ENCODE assay signal across 34 cellular contexts in the genomic region with DNA sequence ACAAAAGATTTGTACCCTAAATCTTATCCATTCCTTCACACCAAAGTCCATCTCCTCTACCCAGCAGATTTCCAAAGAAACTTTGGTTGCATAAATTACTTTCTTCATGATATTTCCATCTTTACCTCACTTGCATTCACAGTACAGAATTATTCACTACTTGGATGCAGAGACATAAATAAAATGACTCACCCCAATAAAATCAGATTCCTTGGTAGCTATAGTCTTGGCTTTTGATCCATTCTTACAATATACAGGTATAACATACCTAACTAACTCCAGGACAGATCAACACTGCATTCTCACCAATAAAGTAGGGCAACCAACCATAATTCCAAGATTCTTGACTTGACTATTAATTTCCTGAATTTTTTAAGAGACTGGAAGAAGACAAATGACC.
"Had no signal": no experiment of that assay in that cellular context is flagged by ENCODE, and none has a peak within 500 bp of the region (broad histone marks: within the 10 kb centered on the region; RNA-seq: fewer than 3 reads in every experiment).

No MANE protein-coding gene starts in this region.

- H3K9me3 ChIP-seq: MG63 had no signal

- DNase-seq: Karpas-422, Kasumi-1, MG63, MM.1S, MV-4-11, NCI-H1048, NCI-H1092, NCI-H1092 treated with DMSO at 0.1 percent for 48 hours, NCI-H1105, NCI-H1105 treated with DMSO at 0.1 percent for 48 hours, NCI-H1417, NCI-H1417 treated with DMSO at 0.1 percent for 48 hours, NCI-H1436, NCI-H1436 treated with DMSO at 0.1 percent for 48 hours, NCI-H146, NCI-H1694, NCI-H1694 treated with DMSO at 0.1 percent for 48 hours, NCI-H187, NCI-H187 treated with DMSO at 0.1 percent for 48 hours, NCI-H1930, NCI-H2029, NCI-H2029 treated with DMSO at 0.1 percent for 48 hours, NCI-H2081, NCI-H2081 treated with DMSO at 0.1 percent for 48 hours, NCI-H2107, NCI-H2171, NCI-H2171 treated with DMSO at 0.1 percent for 48 hours, NCI-H2227 treated with DMSO at 0.1 percent for 48 hours, NCI-H226, NCI-H345, NCI-H446, NCI-H446 treated with DMSO at 0.1 percent for 48 hours, NCI-H510A, NCI-H510A treated with DMSO at 0.1 percent for 48 hours had no signal

- H3K27me3 ChIP-seq: MG63 had no signal

- H3K36me3 ChIP-seq: MG63 had no signal

- H3K4me3 ChIP-seq: MG63 had no signal
